In the genomic region with DNA sequence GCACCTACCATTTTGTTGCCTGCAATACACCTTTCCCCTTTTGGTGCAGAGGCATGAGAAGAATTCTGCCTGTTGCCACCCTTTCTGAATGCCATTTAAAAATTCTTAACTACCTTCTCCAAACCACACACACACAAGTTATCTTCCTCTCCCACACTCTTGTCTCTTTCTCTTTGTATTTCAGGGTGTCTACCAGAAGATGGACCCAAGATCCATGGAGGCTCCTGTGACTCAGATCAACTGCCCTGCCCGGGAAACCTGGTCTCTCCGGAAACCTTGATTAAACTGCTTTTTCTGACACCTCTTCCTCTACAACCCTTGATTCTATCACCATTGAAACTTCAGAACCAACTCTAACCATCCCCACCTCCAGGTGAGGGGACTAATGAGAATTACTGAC, we compare ENCODE assay signal across 10 cellular contexts. TPM values are rescaled to one million over a fixed set of nuclear protein-coding genes. Genes with fewer than 3 reads are reported as not detected.
DNase-seq lines count a peak whose midpoint lies in the region; ATAC-seq, FAIRE-seq and TF ChIP-seq lines count a peak whose summit lies in the region.
"Had no signal": no experiment of that assay in that cellular context is flagged by ENCODE, and none has a peak within 500 bp of the region (broad histone marks: within the 10 kb centered on the region; RNA-seq: fewer than 3 reads in every experiment).

No MANE protein-coding gene starts in this region.

- H3K27ac ChIP-seq in CD4-positive, alpha-beta T cell (ENCODE audit: low read depth, low read length) = no peak overlapping the region
- H3K27ac ChIP-seq in HL-60 (replicated peaks) = no peak overlapping the region
- H3K27ac ChIP-seq in WERI-Rb-1 = no peak overlapping the region
- peak overlapping the region; percentile 26 for H3K27ac ChIP-seq in HepG2 (ENCODE audit: extremely low read length, insufficient read depth, low read length)

- in situ Hi-C loops in HepG2 (cut with HindIII; ENCODE audit: extremely low pct_ligation_motif_present, low pct_unique_long_range_greater_than_20kb) = loop anchor here (5.0 kb wide), 1 partner anchor 47 kb away; no protein-coding TSS in a partner anchor

- peaks cover 21% of the 10 kb centered on the region for H3K36me3 Mint-ChIP-seq in CD4-positive, alpha-beta T cell (ENCODE audit: low read depth)

- H3K27me3 ChIP-seq in CD4-positive, alpha-beta T cell (ENCODE audit: control insufficient read depth, insufficient read depth, low read length) = no peaks in the 10 kb centered on the region
- no peaks in the 10 kb centered on the region for H3K27me3 ChIP-seq in HL-60 (ENCODE audit: insufficient read depth, poor library complexity, severe bottlenecking)
- no peaks in the 10 kb centered on the region for H3K27me3 ChIP-seq in WERI-Rb-1 (ENCODE audit: insufficient read depth, low read depth, severe bottlenecking)
- H3K27me3 ChIP-seq in HepG2 (ENCODE audit: control insufficient read depth in 1 of 2, insufficient read depth in 2 of 2, low read length in 2 of 2) = no peaks in the 10 kb centered on the region

- no TSS peak for BruUV-seq in HepG2 (replicated peaks; lab: Mats Ljungman, UMichigan)

- H3K4me1 Mint-ChIP-seq in CD4-positive, alpha-beta T cell (ENCODE audit: low read depth) = peaks cover 21% of the 10 kb centered on the region

- WGBS in HepG2 (ENCODE audit: low lambda C conversion rate) = 5% methylated on average over 2 of the region's 2 CpGs

- no peak for TF ChIP-seq CTCF in CD4-positive, alpha-beta T cell (IDR thresholded peaks at IDR 0.05)
- peak; percentile 2 for TF ChIP-seq CTCF in HL-60 (IDR thresholded peaks at IDR 0.05; ENCODE audit: insufficient read depth, low read length)
- peak; percentile 60 for TF ChIP-seq CTCF in WERI-Rb-1 (IDR thresholded peaks at IDR 0.05; ENCODE audit: low read depth, low read length)
- peak; percentile 53 for TF ChIP-seq CTCF in HepG2 (CRISPR knock-in tag; IDR thresholded peaks at IDR 0.05)

- no peak for TF ChIP-seq POLR2A in HepG2 (IDR thresholded peaks at IDR 0.05; ENCODE audit: insufficient read depth in 1 of 2, low read depth in 2 of 2, low read length in 2 of 2)

- ATAC-seq in CD4-positive, alpha-beta T cell (ENCODE audit: poor library complexity) = no peak
- ATAC-seq in HepG2 (peak; percentile 31; the same call in 2 of the 3 replicates), GM18520 (IDR thresholded peaks at IDR 0.05; ENCODE audit: unreplicated experiment) (no peak), GM19023 (IDR thresholded peaks at IDR 0.05; ENCODE audit: unreplicated experiment) (no peak)

- no peaks in the 10 kb centered on the region for H3K27me3 Mint-ChIP-seq in CD4-positive, alpha-beta T cell
- H3K27me3 Mint-ChIP-seq: naive B cell had no signal

- H3K4me3 ChIP-seq in HL-60 (replicated peaks; ENCODE audit: insufficient read depth, low read length) (no peak overlapping the region), WERI-Rb-1 (ENCODE audit: low read depth, low read length) (no peak overlapping the region), HepG2 (replicated peaks in 1 of 3; ENCODE audit: insufficient read depth in 1 of 3, low read depth in 2 of 3, low read length in 3 of 3) (no peak overlapping the region)

- peak overlapping the region; percentile 70 for H3K4me2 ChIP-seq in HepG2 (ENCODE audit: low read depth, low read length)

- H4K20me1 ChIP-seq in HepG2 (ENCODE audit: insufficient read depth, low read length) = no peaks in the 10 kb centered on the region

- DNase-seq in CD4-positive, alpha-beta T cell = no peak
- DNase-seq in HL-60 (ENCODE audit: low read depth in 1 of 2, low spot score in 1 of 2) (peak in 1 of 2 experiments; percentile 25), WERI-Rb-1 (peak; percentile 43), HepG2 (ENCODE audit: low spot score) (peak; percentile 35), inferior parietal cortex (ENCODE audit: extremely low spot score) (no peak), NCI-H2171 (lab: John Stamatoyannopoulos, UW) (no peak)
- DNase-seq: cortex of kidney, naive B cell had no signal

- intact Hi-C loops in CD4-positive, alpha-beta T cell (cut with DNase I, micrococcal nuclease) = no loop called here
- intact Hi-C loops in HepG2 (cut with micrococcal nuclease; ENCODE audit: unreplicated experiment) = loop anchor here (5.0 kb wide), 1 partner anchor 137 kb away; no protein-coding TSS in a partner anchor

- H3K36me3 ChIP-seq in WERI-Rb-1 = peaks cover 19% of the 10 kb centered on the region
- peaks cover 2 to 9% of the 10 kb centered on the region in 2 experiments; a peak in 2 of 5 replicates for H3K36me3 ChIP-seq in HepG2 (replicated peaks in 1 of 2; ENCODE audit: control insufficient read depth in 1 of 2, insufficient read depth in 2 of 2, low read length in 2 of 2)

- H2AFZ ChIP-seq in HepG2 (ENCODE audit: low read length) = peak overlapping the region; percentile 96

- no peak for FAIRE-seq in HepG2 (lab: Jason Lieb, UNC)

- no peaks in the 10 kb centered on the region for H3K9me3 Mint-ChIP-seq in CD4-positive, alpha-beta T cell
- H3K9me3 Mint-ChIP-seq: naive B cell had no signal

- H3K9ac ChIP-seq in HepG2 (ENCODE audit: insufficient read depth, low read depth, low read length) = peak overlapping the region; percentile 19; the same call in 1 of the 2 replicates

- no peak for TF ChIP-seq EP300 in HepG2 (IDR thresholded peaks at IDR 0.05; ENCODE audit: low read depth in 2 of 2, low read length in 2 of 2)
- TF ChIP-seq EP300 in HepG2 (CRISPR knock-in tag; IDR thresholded peaks at IDR 0.05; ENCODE audit: borderline replicate concordance) = no peak

- POLR2A ChIA-PET in CD4-positive, alpha-beta T cell (lab: Charles Lee) = no interaction called here
- POLR2A ChIA-PET in HepG2 (lab: Yijun Ruan, JAX) = interaction anchor here (2.0 to 2.3 kb wide), 2 partner anchors 11 to 31 kb away, joined by 5 to 6 read pairs; partner anchors contain the start of gene FALEC

- H3K4me1 ChIP-seq in HepG2 (ENCODE audit: insufficient read depth, low read length) = peaks cover 30% of the 10 kb centered on the region

- H3K9me3 ChIP-seq in CD4-positive, alpha-beta T cell (ENCODE audit: control insufficient read depth, low read length) = no peaks in the 10 kb centered on the region
- H3K9me3 ChIP-seq in WERI-Rb-1 (ENCODE audit: severe bottlenecking) (no peaks in the 10 kb centered on the region), HepG2 (ENCODE audit: low read length) (no peaks in the 10 kb centered on the region)

- peaks cover 11% of the 10 kb centered on the region for H3K79me2 ChIP-seq in HepG2 (ENCODE audit: insufficient read depth, low read length)

- no peak overlapping the region for H3K27ac Mint-ChIP-seq in CD4-positive, alpha-beta T cell

- CTCF ChIA-PET in CD4-positive, alpha-beta T cell (lab: Charles Lee) = no interaction called here
- CTCF ChIA-PET in HepG2 (lab: Yijun Ruan, JAX; ENCODE audit: low intra/inter-chr PET ratio, low total read pairs) = interaction anchor here (0.8 to 1.9 kb wide), 2 partner anchors 21 to 76 kb away, joined by 3 to 7 read pairs; no protein-coding TSS in a partner anchor

- peak overlapping the region; percentile 70 for H3K4me3 Mint-ChIP-seq in CD4-positive, alpha-beta T cell

- no peak for TF ChIP-seq RAD21 in HepG2 (CRISPR knock-in tag; IDR thresholded peaks at IDR 0.05)

RNA-seq across cellular contexts. Expression of gene TARS2, which starts 2.4 kb away (rescaled TPM):
- total RNA-seq in CD4-positive, alpha-beta T cell = 10 to 100 TPM; 22.8 to 25.3 TPM
- total RNA-seq in HepG2 (2016; rRNA removed; fragmentation: Illumina TruSeq; extraction: Trizol) = 18.9 and 22.8 TPM in 2 replicates
- total RNA-seq in HepG2 (2016; cell fraction: cytosol; rRNA removed; fragmentation: Illumina TruSeq; extraction: Trizol; ENCODE audit: low read depth) = 8.4 and 12.5 TPM in 2 replicates
- total RNA-seq in HepG2 (2016; cell fraction: insoluble cytoplasmic fraction; rRNA removed; fragmentation: Illumina TruSeq; extraction: Trizol) = 15.6 and 22.5 TPM in 2 replicates
- total RNA-seq in HepG2 (2016; cell fraction: membrane; rRNA removed; fragmentation: Illumina TruSeq; extraction: Trizol) = 6.5 and 7.5 TPM in 2 replicates
- total RNA-seq in HepG2 (2016; cell fraction: nucleus; rRNA removed; fragmentation: Illumina TruSeq; extraction: Trizol) = 16.0 and 18.6 TPM in 2 replicates
- polyA plus RNA-seq in HepG2 (2011; rRNA removed) = 21.3 and 23.6 TPM in 2 replicates
- 17.2 and 22.5 TPM in 2 replicates for polyA plus RNA-seq in HepG2 (2011; cell fraction: cytosol; rRNA removed)
- polyA plus RNA-seq in HepG2 (2011; cell fraction: nucleus; rRNA removed) = 28.5 and 36.4 TPM in 2 replicates
- 11.0 and 12.1 TPM in 2 replicates for polyA plus RNA-seq in HepG2 (2012)
- polyA plus RNA-seq in HepG2 (2016; cell fraction: cytosol; fragmentation: Illumina TruSeq; extraction: Trizol; ENCODE audit: low read depth) = 2.0 and 3.5 TPM in 2 replicates
- polyA plus RNA-seq in HepG2 (2016; cell fraction: insoluble cytoplasmic fraction; fragmentation: Illumina TruSeq; extraction: Trizol; ENCODE audit: low read depth) = 16.5 and 17.4 TPM in 2 replicates
- 4.3 and 5.2 TPM in 2 replicates for polyA plus RNA-seq in HepG2 (2016; cell fraction: membrane; fragmentation: Illumina TruSeq; extraction: Trizol; ENCODE audit: low read depth)
- polyA plus RNA-seq in HepG2 (2016; cell fraction: nucleus; fragmentation: Illumina TruSeq; extraction: Trizol; ENCODE audit: insufficient read depth, low read depth) = 24.5 and 28.0 TPM in 2 replicates
- polyA minus RNA-seq in HepG2 (2011; rRNA and poly(A)+ RNA removed; ENCODE audit: low replicate concordance) = 22.4 and 80.2 TPM in 2 replicates
- polyA minus RNA-seq in HepG2 (2011; cell fraction: cytosol; rRNA and poly(A)+ RNA removed) = 6.8 and 10.1 TPM in 2 replicates
- polyA minus RNA-seq in HepG2 (2011; cell fraction: nucleus; rRNA and poly(A)+ RNA removed) = 20.9 and 25.6 TPM in 2 replicates

RNA-seq across cellular contexts. Expression of gene ECM1, which starts 23.0 kb away (rescaled TPM):
- total RNA-seq in CD4-positive, alpha-beta T cell = under 1 TPM in 1 of 2 experiments, not detected in 1; 0.31 TPM
- total RNA-seq in HepG2 (2016; rRNA removed; fragmentation: Illumina TruSeq; extraction: Trizol) = 0.13 and 0.42 TPM in 2 replicates
- total RNA-seq in HepG2 (2016; cell fraction: cytosol; rRNA removed; fragmentation: Illumina TruSeq; extraction: Trizol; ENCODE audit: low read depth) = 0.20 and 0.26 TPM in 2 replicates
- total RNA-seq in HepG2 (2016; cell fraction: insoluble cytoplasmic fraction; rRNA removed; fragmentation: Illumina TruSeq; extraction: Trizol) = 0.32 TPM in 1 of 2 replicates, not detected in the other
- total RNA-seq in HepG2 (2016; cell fraction: membrane; rRNA removed; fragmentation: Illumina TruSeq; extraction: Trizol) = 0.19 and 0.31 TPM in 2 replicates
- 0.53 and 0.84 TPM in 2 replicates for total RNA-seq in HepG2 (2016; cell fraction: nucleus; rRNA removed; fragmentation: Illumina TruSeq; extraction: Trizol)
- 1.0 and 1.4 TPM in 2 replicates for polyA plus RNA-seq in HepG2 (2011; rRNA removed)
- polyA plus RNA-seq in HepG2 (2011; cell fraction: cytosol; rRNA removed) = 0.47 and 0.51 TPM in 2 replicates
- polyA plus RNA-seq in HepG2 (2011; cell fraction: nucleus; rRNA removed) = 4.9 and 5.0 TPM in 2 replicates
- 0.64 and 1.1 TPM in 2 replicates for polyA plus RNA-seq in HepG2 (2012)
- 0.29 and 0.53 TPM in 2 replicates for polyA plus RNA-seq in HepG2 (2016; cell fraction: cytosol; fragmentation: Illumina TruSeq; extraction: Trizol; ENCODE audit: low read depth)
- polyA plus RNA-seq in HepG2 (2016; cell fraction: insoluble cytoplasmic fraction; fragmentation: Illumina TruSeq; extraction: Trizol; ENCODE audit: low read depth) = 0.15 TPM in 1 of 2 replicates, not detected in the other
- 0.24 and 0.42 TPM in 2 replicates for polyA plus RNA-seq in HepG2 (2016; cell fraction: membrane; fragmentation: Illumina TruSeq; extraction: Trizol; ENCODE audit: low read depth)
- 3.5 TPM in 2 replicates for polyA plus RNA-seq in HepG2 (2016; cell fraction: nucleus; fragmentation: Illumina TruSeq; extraction: Trizol; ENCODE audit: insufficient read depth, low read depth)
- 0.20 and 8.4 TPM in 2 replicates for polyA minus RNA-seq in HepG2 (2011; rRNA and poly(A)+ RNA removed; ENCODE audit: low replicate concordance)
- polyA minus RNA-seq in HepG2 (2011; cell fraction: cytosol; rRNA and poly(A)+ RNA removed) = 0.69 TPM in 1 of 2 replicates, not detected in the other
- 0.90 and 0.99 TPM in 2 replicates for polyA minus RNA-seq in HepG2 (2011; cell fraction: nucleus; rRNA and poly(A)+ RNA removed)

RNA-seq across cellular contexts. Expression of gene FALEC, which starts 30.7 kb away (rescaled TPM):
- total RNA-seq in CD4-positive, alpha-beta T cell = not detected
- 0.71 TPM in 1 of 2 replicates, not detected in the other for total RNA-seq in HepG2 (2016; rRNA removed; fragmentation: Illumina TruSeq; extraction: Trizol)
- total RNA-seq in HepG2 (2016; cell fraction: cytosol; rRNA removed; fragmentation: Illumina TruSeq; extraction: Trizol; ENCODE audit: low read depth) = 1.2 and 1.9 TPM in 2 replicates
- total RNA-seq in HepG2 (2016; cell fraction: insoluble cytoplasmic fraction; rRNA removed; fragmentation: Illumina TruSeq; extraction: Trizol) = 0.40 and 1.6 TPM in 2 replicates
- total RNA-seq in HepG2 (2016; cell fraction: membrane; rRNA removed; fragmentation: Illumina TruSeq; extraction: Trizol) = 1.9 and 2.4 TPM in 2 replicates
- 0.84 TPM in 1 of 2 replicates, not detected in the other for total RNA-seq in HepG2 (2016; cell fraction: nucleus; rRNA removed; fragmentation: Illumina TruSeq; extraction: Trizol)
- polyA plus RNA-seq in HepG2 (2011; rRNA removed) = 0.20 and 0.33 TPM in 2 replicates
- polyA plus RNA-seq in HepG2 (2011; cell fraction: cytosol; rRNA removed) = 0.48 TPM in 1 of 2 replicates, not detected in the other
- 0.45 TPM in 1 of 2 replicates, not detected in the other for polyA plus RNA-seq in HepG2 (2011; cell fraction: nucleus; rRNA removed)
- 0.41 and 0.44 TPM in 2 replicates for polyA plus RNA-seq in HepG2 (2012)
- polyA plus RNA-seq in HepG2 (2016; cell fraction: cytosol; fragmentation: Illumina TruSeq; extraction: Trizol; ENCODE audit: low read depth) = 1.0 and 1.6 TPM in 2 replicates
- polyA plus RNA-seq in HepG2 (2016; cell fraction: insoluble cytoplasmic fraction; fragmentation: Illumina TruSeq; extraction: Trizol; ENCODE audit: low read depth) = 0.53 and 1.0 TPM in 2 replicates
- polyA plus RNA-seq in HepG2 (2016; cell fraction: membrane; fragmentation: Illumina TruSeq; extraction: Trizol; ENCODE audit: low read depth) = 0.48 and 1.3 TPM in 2 replicates
- polyA plus RNA-seq in HepG2 (2016; cell fraction: nucleus; fragmentation: Illumina TruSeq; extraction: Trizol; ENCODE audit: insufficient read depth, low read depth) = 3.8 and 3.9 TPM in 2 replicates
- not detected in 2 replicates for polyA minus RNA-seq in HepG2 (2011; rRNA and poly(A)+ RNA removed; ENCODE audit: low replicate concordance)
- not detected in 2 replicates for polyA minus RNA-seq in HepG2 (2011; cell fraction: cytosol; rRNA and poly(A)+ RNA removed)
- 1.6 TPM in 1 of 2 replicates, not detected in the other for polyA minus RNA-seq in HepG2 (2011; cell fraction: nucleus; rRNA and poly(A)+ RNA removed)

Comparison
In these comparisons a context has a peak if more than half of its experiments do, and no peak if none do; other contexts are left out.
1. DNase-seq: peak in WERI-Rb-1 (single experiment) and HepG2 (single experiment); none in CD4-positive, alpha-beta T cell (0 of 10), inferior parietal cortex (single experiment) and NCI-H2171 (single experiment).